Comparison of ENCODE assay signal across 40 cellular contexts in genomic region chr19:6644796-6645195, GRCh38. TPM values are rescaled to one million over a fixed set of nuclear protein-coding genes. Genes with fewer than 3 reads are reported as not detected.
A peak's percentile ranks its signal among the peaks of the same experiment; 100 is the strongest.
DNase-seq lines count a peak whose midpoint lies in the region; ATAC-seq lines count a peak whose summit lies in the region.
"Had no signal": no experiment of that assay in that cellular context is flagged by ENCODE, and none has a peak within 500 bp of the region (broad histone marks: within the 10 kb centered on the region; RNA-seq: fewer than 3 reads in every experiment).

No MANE protein-coding gene starts in this region.

- H3K18ac ChIP-seq in mesendoderm (ENCODE audit: low read length), result no peak overlapping the region

- no peaks in the 10 kb centered on the region for H3K9me3 Mint-ChIP-seq in activated CD4-positive, alpha-beta T cell treated with anti-CD3 and anti-CD28 coated beads, Interleukin-2, amount 10 ng/mL, durations not matched to agents 7 days and 5 days
- H3K9me3 Mint-ChIP-seq in activated CD8-positive, alpha-beta memory T cell treated with anti-CD3 and anti-CD28 coated beads, Interleukin-2, amount 10 ng/mL, durations not matched to agents 7 days and 5 days (ENCODE audit: low read depth), result no peaks in the 10 kb centered on the region
- H3K9me3 Mint-ChIP-seq: CD4-positive, alpha-beta memory T cell; CD4-positive, alpha-beta T cell; CD8-positive, alpha-beta memory T cell; CD8-positive, alpha-beta T cell had no signal

- no peak overlapping the region for H2BK15ac ChIP-seq in mesendoderm (replicated peaks; ENCODE audit: low read depth)

- no peak overlapping the region for H3K4me3 ChIP-seq in mesendoderm (ENCODE audit: low read length)
- H3K4me3 ChIP-seq: A549; BLaER1; BLaER1 treated with 17β-estradiol and CSF1 and Interleukin-3, amounts not matched to agents 10 nM and 100 nM had no signal

- no peak overlapping the region for H3K4ac ChIP-seq in mesendoderm (ENCODE audit: low read depth, low read length)

- no peaks in the 10 kb centered on the region for H3K36me3 ChIP-seq in mesendoderm (ENCODE audit: control insufficient read depth, insufficient read depth, low read length)
- H3K36me3 ChIP-seq: BE2C; BLaER1; BLaER1 treated with 17β-estradiol and CSF1 and Interleukin-3, amounts not matched to agents 10 nM and 100 nM had no signal

- no peak overlapping the region for H2BK5ac ChIP-seq in mesendoderm (ENCODE audit: low read length)

- H3K4me1 ChIP-seq in mesendoderm (ENCODE audit: control insufficient read depth, low read depth, low read length), result no peaks in the 10 kb centered on the region
- H3K4me1 ChIP-seq: A549, BE2C had no signal

- H4K8ac ChIP-seq in mesendoderm (ENCODE audit: low read depth, low read length), result no peak overlapping the region

- H3K4me3 Mint-ChIP-seq in activated CD4-positive, alpha-beta T cell treated with anti-CD3 and anti-CD28 coated beads, Interleukin-2, amount 10 ng/mL, durations not matched to agents 7 days and 5 days, result no peak overlapping the region
- H3K4me3 Mint-ChIP-seq in activated CD8-positive, alpha-beta memory T cell treated with anti-CD3 and anti-CD28 coated beads, Interleukin-2, amount 10 ng/mL, durations not matched to agents 7 days and 5 days, result no peak overlapping the region
- H3K4me3 Mint-ChIP-seq in T-helper 17 cell, result no peak overlapping the region
- H3K4me3 Mint-ChIP-seq: B cell; CD4-positive, alpha-beta memory T cell; CD4-positive, alpha-beta T cell; CD8-positive, alpha-beta memory T cell; CD8-positive, alpha-beta T cell had no signal

- H3K4me2 ChIP-seq in mesendoderm (ENCODE audit: low read length), result no peak overlapping the region
- H3K4me2 ChIP-seq: A549; BLaER1; BLaER1 treated with 17β-estradiol and CSF1 and Interleukin-3, amounts not matched to agents 10 nM and 100 nM had no signal

- DNase-seq in activated CD4-positive, alpha-beta T cell treated with anti-CD3 and anti-CD28 coated beads, Interleukin-2, amount 10 ng/mL, durations not matched to agents 7 days and 5 days, result no peak
- no peak for DNase-seq in activated CD4-positive, alpha-beta T cell treated with anti-CD3 and anti-CD28 coated beads, Interleukin-2, amount 50 U/mL, for 4 hours
- DNase-seq in activated CD8-positive, alpha-beta memory T cell treated with anti-CD3 and anti-CD28 coated beads, Interleukin-2, amount 10 ng/mL, durations not matched to agents 7 days and 5 days, result peak; percentile 28
- no peak for DNase-seq in activated CD8-positive, alpha-beta memory T cell treated with anti-CD3 and anti-CD28 coated beads for 24 hours
- DNase-seq in activated effector memory CD4-positive, alpha-beta T cell treated with anti-CD3 and anti-CD28 coated beads, Interleukin-2, amount 50 U/mL, for 16 hours, result peak; percentile 41
- no peak for DNase-seq in activated effector memory CD4-positive, alpha-beta T cell treated with Interleukin-2 at 50 U/mL for 16 hours
- DNase-seq in T-helper 17 cell (no peak), mesendoderm (no peak)
- DNase-seq: 8988T; ACHN; AML-193; BE2C; C1 segment of cervical spinal cord; Caco-2; Calu3; CD4-positive, alpha-beta memory T cell; CD4-positive, alpha-beta T cell; CD4-positive, CD25-positive, alpha-beta regulatory T cell; CD8-positive, alpha-beta memory T cell; COR-L47; DMS 273 treated with DMSO at 0.1 percent for 48 hours; DMS153; DMS53; DMS79; DMS79 treated with DMSO at 0.1 percent for 48 hours; DND-41; EL had no signal

- POLR2A ChIA-PET in activated CD4-positive, alpha-beta T cell treated with anti-CD3 and anti-CD28 coated beads, Interleukin-2, amount 10 ng/mL, durations not matched to agents 7 days and 5 days (lab: Charles Lee), result no interaction called here

- no CpG with 5 or more reads among the region's 5 CpGs for WGBS in mesendoderm (ENCODE audit: extremely low coverage, insufficient coverage, low lambda C conversion rate)

- no peak overlapping the region for H4K5ac ChIP-seq in mesendoderm (ENCODE audit: low read length)

- H3K27ac ChIP-seq in mesendoderm (ENCODE audit: low read depth, low read length), result no peak overlapping the region
- H3K27ac ChIP-seq: 22Rv1; A549; BLaER1; BLaER1 treated with 17β-estradiol and CSF1 and Interleukin-3, amounts not matched to agents 10 nM and 100 nM; C4-2B had no signal

- H3K9ac ChIP-seq in mesendoderm (ENCODE audit: low read length), result no peak overlapping the region
- H3K9ac ChIP-seq: BLaER1; BLaER1 treated with 17β-estradiol and CSF1 and Interleukin-3, amounts not matched to agents 10 nM and 100 nM had no signal

- H3K27me3 ChIP-seq in mesendoderm (ENCODE audit: insufficient read depth, low read length, poor library complexity), result no peaks in the 10 kb centered on the region
- H3K27me3 ChIP-seq: BE2C, BLaER1 had no signal

- H3K4me1 Mint-ChIP-seq in activated CD4-positive, alpha-beta T cell treated with anti-CD3 and anti-CD28 coated beads, Interleukin-2, amount 10 ng/mL, durations not matched to agents 7 days and 5 days, result peaks cover 43% of the 10 kb centered on the region
- H3K4me1 Mint-ChIP-seq in activated CD8-positive, alpha-beta memory T cell treated with anti-CD3 and anti-CD28 coated beads, Interleukin-2, amount 10 ng/mL, durations not matched to agents 7 days and 5 days, result peaks cover 41% of the 10 kb centered on the region
- H3K4me1 Mint-ChIP-seq in T-helper 17 cell, result peaks cover 22% of the 10 kb centered on the region

- H3K9me3 ChIP-seq in T-helper 17 cell (ENCODE audit: control insufficient read depth, low read length, poor library complexity, severe bottlenecking), result no peaks in the 10 kb centered on the region
- H3K9me3 ChIP-seq: A549; BE2C; BLaER1; BLaER1 treated with 17β-estradiol and CSF1 and Interleukin-3, amounts not matched to agents 10 nM and 100 nM; Caco-2 had no signal

- no peak overlapping the region for H3K23ac ChIP-seq in mesendoderm (ENCODE audit: low read length)

- ATAC-seq in activated CD8-positive, alpha-beta memory T cell treated with anti-CD3 and anti-CD28 coated beads, Interleukin-2, amount 10 ng/mL, durations not matched to agents 7 days and 5 days, result no peak
- no peak for ATAC-seq in T-helper 17 cell
- ATAC-seq: A549; CD8-positive, alpha-beta T cell had no signal

- H3K36me3 Mint-ChIP-seq in activated CD4-positive, alpha-beta T cell treated with anti-CD3 and anti-CD28 coated beads, Interleukin-2, amount 10 ng/mL, durations not matched to agents 7 days and 5 days (ENCODE audit: low read depth), result no peaks in the 10 kb centered on the region
- no peaks in the 10 kb centered on the region for H3K36me3 Mint-ChIP-seq in activated CD8-positive, alpha-beta memory T cell treated with anti-CD3 and anti-CD28 coated beads, Interleukin-2, amount 10 ng/mL, durations not matched to agents 7 days and 5 days
- no peaks in the 10 kb centered on the region for H3K36me3 Mint-ChIP-seq in T-helper 17 cell (ENCODE audit: low read depth)
- H3K36me3 Mint-ChIP-seq: CD14-positive monocyte; CD4-positive, alpha-beta memory T cell; CD4-positive, CD25-positive, alpha-beta regulatory T cell; CD8-positive, alpha-beta memory T cell; CD8-positive, alpha-beta T cell had no signal

- CTCF ChIA-PET in activated CD4-positive, alpha-beta T cell treated with anti-CD3 and anti-CD28 coated beads, Interleukin-2, amount 10 ng/mL, durations not matched to agents 7 days and 5 days (lab: Charles Lee), result interaction anchor here (1.7 to 1.8 kb wide), 2 partner anchors 10 to 25 kb away, joined by 5 read pairs; partner anchors contain the start of gene TNFSF14
- CTCF ChIA-PET in activated CD8-positive, alpha-beta memory T cell treated with anti-CD3 and anti-CD28 coated beads, Interleukin-2, amount 10 ng/mL, durations not matched to agents 7 days and 5 days (lab: Charles Lee), result interaction anchor here (1.0 to 1.7 kb wide), 2 partner anchors 8 to 30 kb away, joined by 3 to 8 read pairs; no protein-coding TSS in a partner anchor

- no peaks in the 10 kb centered on the region for H3K79me1 ChIP-seq in mesendoderm (ENCODE audit: low read length)

- no peaks in the 10 kb centered on the region for H3K79me2 ChIP-seq in mesendoderm (ENCODE audit: control insufficient read depth, insufficient read depth, low read length)

- H3K27ac Mint-ChIP-seq in activated CD4-positive, alpha-beta T cell treated with anti-CD3 and anti-CD28 coated beads, Interleukin-2, amount 10 ng/mL, durations not matched to agents 7 days and 5 days, result peak overlapping the region; percentile 25
- H3K27ac Mint-ChIP-seq in activated CD8-positive, alpha-beta memory T cell treated with anti-CD3 and anti-CD28 coated beads, Interleukin-2, amount 10 ng/mL, durations not matched to agents 7 days and 5 days, result no peak overlapping the region
- H3K27ac Mint-ChIP-seq in T-helper 17 cell, result peak overlapping the region; percentile 4
- H3K27ac Mint-ChIP-seq: CD4-positive, alpha-beta T cell; CD8-positive, alpha-beta T cell had no signal

- H3K27me3 Mint-ChIP-seq in activated CD4-positive, alpha-beta T cell treated with anti-CD3 and anti-CD28 coated beads, Interleukin-2, amount 10 ng/mL, durations not matched to agents 7 days and 5 days, result no peaks in the 10 kb centered on the region
- peaks cover 16% of the 10 kb centered on the region for H3K27me3 Mint-ChIP-seq in activated CD8-positive, alpha-beta memory T cell treated with anti-CD3 and anti-CD28 coated beads, Interleukin-2, amount 10 ng/mL, durations not matched to agents 7 days and 5 days
- no peaks in the 10 kb centered on the region for H3K27me3 Mint-ChIP-seq in T-helper 17 cell
- H3K27me3 Mint-ChIP-seq: CD4-positive, alpha-beta memory T cell; CD4-positive, alpha-beta T cell; CD8-positive, alpha-beta memory T cell had no signal

- no peak overlapping the region for H3K56ac ChIP-seq in mesendoderm (ENCODE audit: low read length)

- H2BK120ac ChIP-seq in mesendoderm (ENCODE audit: low read depth, low read length), result no peak overlapping the region

- no peak overlapping the region for H2AK5ac ChIP-seq in mesendoderm (ENCODE audit: low read length)

RNA-seq across cellular contexts. Expression of gene TNFSF14, which starts 25.2 kb away (rescaled TPM):
- total RNA-seq in activated CD4-positive, alpha-beta T cell treated with anti-CD3 and anti-CD28 coated beads, Interleukin-2, amount 10 ng/mL, durations not matched to agents 7 days and 5 days, result 10 to 100 TPM; 20.2 to 20.8 TPM
- 10 to 100 TPM; 31.1 to 55.9 TPM for total RNA-seq in activated CD8-positive, alpha-beta memory T cell treated with anti-CD3 and anti-CD28 coated beads, Interleukin-2, amount 10 ng/mL, durations not matched to agents 7 days and 5 days
- 1 to 10 TPM; 5.0 to 5.6 TPM for total RNA-seq in T-helper 17 cell
- polyA plus RNA-seq in mesendoderm (2013, experiment 1 of 2), result 0.06 TPM
- 0.06 TPM for polyA plus RNA-seq in mesendoderm (2013, experiment 2 of 2)
- total RNA-seq: A172, A673, Caco-2, Daoy had no signal
- polyA plus RNA-seq: AG04450, BJ had no signal

RNA-seq across cellular contexts. Expression of gene CD70, which starts 53.8 kb away (rescaled TPM):
- 10 to 100 TPM; 12.6 to 12.9 TPM for total RNA-seq in activated CD4-positive, alpha-beta T cell treated with anti-CD3 and anti-CD28 coated beads, Interleukin-2, amount 10 ng/mL, durations not matched to agents 7 days and 5 days
- total RNA-seq in activated CD8-positive, alpha-beta memory T cell treated with anti-CD3 and anti-CD28 coated beads, Interleukin-2, amount 10 ng/mL, durations not matched to agents 7 days and 5 days, result 100 to 1,000 TPM in 1 of 2 experiments, 10 to 100 TPM in 1; 74.3 to 184 TPM
- 1 to 10 TPM; 3.0 to 4.5 TPM for total RNA-seq in T-helper 17 cell
- 0.77 TPM for polyA plus RNA-seq in mesendoderm (2013, experiment 1 of 2)
- 0.71 TPM for polyA plus RNA-seq in mesendoderm (2013, experiment 2 of 2)
- total RNA-seq: Caco-2; CD4-positive, alpha-beta T cell had no signal
- polyA plus RNA-seq: AG04450, BJ, CD14-positive monocyte had no signal

Comparison
In these comparisons a context has a peak if more than half of its experiments do, and no peak if none do; other contexts are left out.
1. DNase-seq: peak in activated CD8-positive, alpha-beta memory T cell treated with anti-CD3 and anti-CD28 coated beads, Interleukin-2, amount 10 ng/mL, durations not matched to agents 7 days and 5 days (single experiment) and activated effector memory CD4-positive, alpha-beta T cell treated with anti-CD3 and anti-CD28 coated beads, Interleukin-2, amount 50 U/mL, for 16 hours (single experiment); none in activated CD4-positive, alpha-beta T cell treated with anti-CD3 and anti-CD28 coated beads, Interleukin-2, amount 10 ng/mL, durations not matched to agents 7 days and 5 days (single experiment), activated CD4-positive, alpha-beta T cell treated with anti-CD3 and anti-CD28 coated beads, Interleukin-2, amount 50 U/mL, for 4 hours (0 of 2), activated CD8-positive, alpha-beta memory T cell treated with anti-CD3 and anti-CD28 coated beads for 24 hours (single experiment), activated effector memory CD4-positive, alpha-beta T cell treated with Interleukin-2 at 50 U/mL for 16 hours (single experiment), T-helper 17 cell (0 of 3) and mesendoderm (single experiment).
2. RNA of gene CD70, which starts 53.8 kb away (total RNA-seq): 74.3 to 184 TPM in activated CD8-positive, alpha-beta memory T cell treated with anti-CD3 and anti-CD28 coated beads, Interleukin-2, amount 10 ng/mL, durations not matched to agents 7 days and 5 days; 12.6 to 12.9 TPM in activated CD4-positive, alpha-beta T cell treated with anti-CD3 and anti-CD28 coated beads, Interleukin-2, amount 10 ng/mL, durations not matched to agents 7 days and 5 days and 3.0 to 4.5 TPM in T-helper 17 cell; every median in the first group is over 4 times any median in the second.